Comparison of ENCODE assay signal across 7 cellular contexts in genomic region chr7:44574286-44574872, GRCh38. TPM values are rescaled to one million over a fixed set of nuclear protein-coding genes. Genes with fewer than 3 reads are reported as not detected.
DNase-seq lines count a peak whose midpoint lies in the region; ATAC-seq, FAIRE-seq and TF ChIP-seq lines count a peak whose summit lies in the region.

No MANE protein-coding gene starts in this region.

- H3K27me3 ChIP-seq in GM23338 (ENCODE audit: insufficient read depth) (no peaks in the 10 kb centered on the region), Peyer's patch (no peaks in the 10 kb centered on the region), esophagus squamous epithelium (no peaks in the 10 kb centered on the region), sigmoid colon (no peaks in the 10 kb centered on the region)

- peak overlapping the region; percentile 100 for H3K4me2 ChIP-seq in GM23338

- DNase-seq in GM23338 (ENCODE audit: low spot score) (no peak), Peyer's patch (no peak), esophagus squamous epithelium (lab: John Stamatoyannopoulos, UW) (no peak), sigmoid colon (no peak), NCI-H1417 treated with DMSO at 0.1 percent for 48 hours (lab: John Stamatoyannopoulos, UW) (no peak), cerebellar cortex (ENCODE audit: low spot score) (no peak), GM19239 (ENCODE audit: insufficient read length, low spot score) (no peak)

- H3F3A ChIP-seq in GM23338 (replicated peaks; ENCODE audit: low read depth): peaks cover 10% of the 10 kb centered on the region

- peaks cover 10% of the 10 kb centered on the region for H3K27me3 Mint-ChIP-seq in GM23338 (ENCODE audit: insufficient read depth, low read depth, poor library complexity)

- intact Hi-C loops in esophagus squamous epithelium (cut with DNase I) (no loop called here), sigmoid colon (cut with DNase I) (no loop called here)

- peak overlapping the region; percentile 98 for H3K4me3 Mint-ChIP-seq in GM23338

- TF ChIP-seq POLR2A in Peyer's patch (IDR thresholded peaks at IDR 0.05) (no peak), esophagus squamous epithelium (IDR thresholded peaks at IDR 0.05) (no peak), sigmoid colon (IDR thresholded peaks at IDR 0.05) (no peak)

- peaks cover 5% of the 10 kb centered on the region; the same call in 1 of the 2 replicates for H4K20me1 ChIP-seq in GM23338 (replicated peaks; ENCODE audit: insufficient read depth)

- H3K9me3 ChIP-seq in Peyer's patch: no peaks in the 10 kb centered on the region
- no peaks in the 10 kb centered on the region for H3K9me3 ChIP-seq in esophagus squamous epithelium
- H3K9me3 ChIP-seq in sigmoid colon: no peaks in the 10 kb centered on the region

- peaks cover 15% of the 10 kb centered on the region for H3K4me1 ChIP-seq in GM23338 (ENCODE audit: insufficient read depth)
- H3K4me1 ChIP-seq in Peyer's patch: peaks cover 0 to 25% (median 4%) of the 10 kb centered on the region in 4 donors
- H3K4me1 ChIP-seq in esophagus squamous epithelium: peaks cover 11 to 37% (median 19%) of the 10 kb centered on the region in 3 donors
- peaks cover 0 to 25% (median 22%) of the 10 kb centered on the region in 4 donors for H3K4me1 ChIP-seq in sigmoid colon

- peak overlapping the region; percentile 96 for H3K27ac Mint-ChIP-seq in GM23338

- TF ChIP-seq CTCF in GM23338 (conservative IDR thresholded peaks at IDR 0.05; ENCODE audit: low read depth in 2 of 2) (no peak), Peyer's patch (IDR thresholded peaks at IDR 0.05) (no peak), esophagus squamous epithelium (IDR thresholded peaks at IDR 0.05) (no peak), sigmoid colon (IDR thresholded peaks at IDR 0.05) (no peak)

- FAIRE-seq in GM19239 (lab: Jason Lieb, UNC): no peak

- H3K4me3 ChIP-seq in GM23338: peak overlapping the region; percentile 94
- H3K4me3 ChIP-seq in Peyer's patch: peak overlapping the region; percentile 66 to 95 (median 88)
- peak overlapping the region; percentile 67 to 94 (median 74) for H3K4me3 ChIP-seq in esophagus squamous epithelium
- peak overlapping the region; percentile 55 to 89 (median 86) for H3K4me3 ChIP-seq in sigmoid colon

- H3K4me1 Mint-ChIP-seq in GM23338: peaks cover 18% of the 10 kb centered on the region

- H3K36me3 ChIP-seq in GM23338 (ENCODE audit: insufficient read depth) (peaks cover 32% of the 10 kb centered on the region), Peyer's patch (peaks cover 0 to 69% (median 0%) of the 10 kb centered on the region in 3 donors), esophagus squamous epithelium (peaks cover 31 to 75% (median 47%) of the 10 kb centered on the region in 3 donors), sigmoid colon (peaks cover 24 to 66% (median 41%) of the 10 kb centered on the region in 4 donors)

- WGBS in esophagus squamous epithelium, 2 donors: 23 to 34% methylated on average over 11 to 15 of the region's 18 CpGs
- 28 to 33% methylated on average over 18 of the region's 18 CpGs for WGBS in sigmoid colon, 2 donors

- H3K36me3 Mint-ChIP-seq in GM23338 (ENCODE audit: low read depth): peaks cover 65% of the 10 kb centered on the region

- H2AFZ ChIP-seq in GM23338: peak overlapping the region; percentile 78; the same call in 1 of the 2 replicates

- ATAC-seq in GM23338: no peak

- peaks cover 22% of the 10 kb centered on the region for H3K79me2 ChIP-seq in GM23338 (replicated peaks; ENCODE audit: insufficient read depth)

- peak overlapping the region; percentile 90 for H3K27ac ChIP-seq in GM23338 (ENCODE audit: low read depth)
- H3K27ac ChIP-seq in Peyer's patch: peak overlapping the region; percentile 78 to 95 (median 90)
- H3K27ac ChIP-seq in esophagus squamous epithelium: peak overlapping the region; percentile 82 to 92 (median 92)
- H3K27ac ChIP-seq in sigmoid colon: peak overlapping the region; percentile 86 to 94 (median 90)

- no peaks in the 10 kb centered on the region for H3K9me2 ChIP-seq in GM23338 (ENCODE audit: insufficient read depth)

- no peaks in the 10 kb centered on the region; the same call in 2 of the 3 replicates for H3K9me3 Mint-ChIP-seq in GM23338

- no peak for TF ChIP-seq EP300 in sigmoid colon (IDR thresholded peaks at IDR 0.05)

TF ChIP-seq in GM23338, 12 proteins besides CTCF, POLR2A, EP300 and RAD21 (continues in another document):
- TF ChIP-seq EZH2 (IDR thresholded peaks at IDR 0.05; ENCODE audit: low read depth, unreplicated experiment) (no peak), EZH2phosphoT487 (IDR thresholded peaks at IDR 0.05; ENCODE audit: unreplicated experiment) (no peak), ZNF114 (CRISPR knock-in tag; IDR thresholded peaks at IDR 0.05) (no peak), JUNB (IDR thresholded peaks at IDR 0.05; ENCODE audit: unreplicated experiment) (no peak)

RNA-seq across cellular contexts. Expression of gene DDX56, which starts 0.7 kb away (rescaled TPM):
- total RNA-seq in GM23338 (2014; rRNA removed; shearing (Covaris generic)): 70.5 and 72.3 TPM in 2 replicates
- polyA plus RNA-seq in GM23338 (2016; fragmentation: Nextera tagmentation; extraction: Ambion mirVana): 43.9 and 44.1 TPM in 2 replicates
- total RNA-seq in Peyer's patch: 10 to 100 TPM; 67.8 to 96.4 (median 88.9) TPM
- total RNA-seq in esophagus squamous epithelium: 10 to 100 TPM; 34.1 to 69.6 (median 50.0) TPM
- 10 to 100 TPM; 27.8 to 56.1 (median 44.2) TPM for total RNA-seq in sigmoid colon
- 10 to 100 TPM; 14.6 to 60.5 (median 19.2) TPM for polyA plus RNA-seq in sigmoid colon

RNA-seq across cellular contexts. Expression of gene TMED4, which starts 7.7 kb away (rescaled TPM):
- 75.1 and 98.5 TPM in 2 replicates for total RNA-seq in GM23338 (2014; rRNA removed; shearing (Covaris generic))
- polyA plus RNA-seq in GM23338 (2016; fragmentation: Nextera tagmentation; extraction: Ambion mirVana) (41.8 and 43.5 TPM in 2 replicates), sigmoid colon (10 to 100 TPM; 18.6 to 49.8 (median 20.8) TPM)
- total RNA-seq in Peyer's patch (100 to 1,000 TPM in 3 of 4 donors, 10 to 100 TPM in 1; 80.9 to 319 (median 262) TPM), esophagus squamous epithelium (100 to 1,000 TPM in 2 of 4 donors, 10 to 100 TPM in 2; 68.0 to 123 (median 102) TPM), sigmoid colon (100 to 1,000 TPM; 114 to 209 (median 154) TPM)

RNA-seq across cellular contexts. Expression of gene OGDH, which starts 32.0 kb away (rescaled TPM):
- 74.8 and 76.9 TPM in 2 replicates for total RNA-seq in GM23338 (2014; rRNA removed; shearing (Covaris generic))
- 13.5 and 16.5 TPM in 2 replicates for polyA plus RNA-seq in GM23338 (2016; fragmentation: Nextera tagmentation; extraction: Ambion mirVana)
- 100 to 1,000 TPM in 3 of 4 donors, 10 to 100 TPM in 1; 88.3 to 246 (median 217) TPM for total RNA-seq in Peyer's patch
- total RNA-seq in esophagus squamous epithelium: 100 to 1,000 TPM in 1 of 4 donors, 10 to 100 TPM in 3; 68.9 to 102 (median 89.5) TPM
- 100 to 1,000 TPM in 2 of 4 donors, 10 to 100 TPM in 2; 65.5 to 102 (median 98.3) TPM for total RNA-seq in sigmoid colon
- 10 to 100 TPM; 39.0 to 74.4 (median 68.0) TPM for polyA plus RNA-seq in sigmoid colon

RNA-seq across cellular contexts. Expression of gene NPC1L1, which starts 33.2 kb away (rescaled TPM):
- total RNA-seq in GM23338 (2014; rRNA removed; shearing (Covaris generic)): not detected in 2 replicates
- polyA plus RNA-seq in GM23338 (2016; fragmentation: Nextera tagmentation; extraction: Ambion mirVana) (0.03 and 0.05 TPM in 2 replicates), sigmoid colon (under 1 TPM in 1 of 3 donors, not detected in 2; 0.09 TPM)
- total RNA-seq in Peyer's patch (under 1 TPM in 3 of 4 donors, not detected in 1; 0.66 to 0.70 (median 0.67) TPM), esophagus squamous epithelium (under 1 TPM in 2 of 4 donors, not detected in 2; 0.08 to 0.19 TPM), sigmoid colon (under 1 TPM; 0.33 to 0.83 (median 0.45) TPM)
